1 cellular context compared by ENCODE assay signal in genomic region chr14:51774209-51774608, GRCh38.
TF ChIP-seq lines count a peak whose summit lies in the region.

No MANE protein-coding gene starts in this region.

TF ChIP-seq in HEK293, 187 proteins besides CTCF, POLR2A, EP300 and RAD21 (continued from another document):
- TF ChIP-seq, protein P1, sequence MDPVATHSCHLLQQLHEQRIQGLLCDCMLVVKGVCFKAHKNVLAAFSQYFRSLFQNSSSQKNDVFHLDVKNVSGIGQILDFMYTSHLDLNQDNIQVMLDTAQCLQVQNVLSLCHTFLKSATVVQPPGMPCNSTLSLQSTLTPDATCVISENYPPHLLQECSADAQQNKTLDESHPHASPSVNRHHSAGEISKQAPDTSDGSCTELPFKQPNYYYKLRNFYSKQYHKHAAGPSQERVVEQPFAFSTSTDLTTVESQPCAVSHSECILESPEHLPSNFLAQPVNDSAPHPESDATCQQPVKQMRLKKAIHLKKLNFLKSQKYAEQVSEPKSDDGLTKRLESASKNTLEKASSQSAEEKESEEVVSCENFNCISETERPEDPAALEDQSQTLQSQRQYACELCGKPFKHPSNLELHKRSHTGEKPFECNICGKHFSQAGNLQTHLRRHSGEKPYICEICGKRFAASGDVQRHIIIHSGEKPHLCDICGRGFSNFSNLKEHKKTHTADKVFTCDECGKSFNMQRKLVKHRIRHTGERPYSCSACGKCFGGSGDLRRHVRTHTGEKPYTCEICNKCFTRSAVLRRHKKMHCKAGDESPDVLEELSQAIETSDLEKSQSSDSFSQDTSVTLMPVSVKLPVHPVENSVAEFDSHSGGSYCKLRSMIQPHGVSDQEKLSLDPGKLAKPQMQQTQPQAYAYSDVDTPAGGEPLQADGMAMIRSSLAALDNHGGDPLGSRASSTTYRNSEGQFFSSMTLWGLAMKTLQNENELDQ (tag by site-specific recombination; IDR thresholded peaks at IDR 0.05; ENCODE audit: low read depth), result no peak
- TF ChIP-seq ZNF112 (tag by site-specific recombination; IDR thresholded peaks at IDR 0.05), result no peak
- no peak for TF ChIP-seq ZNF148 (tag by site-specific recombination; IDR thresholded peaks at IDR 0.05; ENCODE audit: borderline replicate concordance)
- TF ChIP-seq KLF7 (tag by site-specific recombination; IDR thresholded peaks at IDR 0.05; ENCODE audit: borderline replicate concordance), result 0 out of 2 replicates have a peak, but pooled peaks have one; percentile 32
- TF ChIP-seq IKZF3 (tag by site-specific recombination; IDR thresholded peaks at IDR 0.05), result no peak
- TF ChIP-seq ZNF121 (tag by site-specific recombination; IDR thresholded peaks at IDR 0.05), result no peak
- TF ChIP-seq WT1 (tag by site-specific recombination; IDR thresholded peaks at IDR 0.05), result peak; percentile 89
- TF ChIP-seq ZNF341 (tag by site-specific recombination; IDR thresholded peaks at IDR 0.05; ENCODE audit: low read depth), result peak; percentile 36; the same call in 1 of the 2 replicates
- TF ChIP-seq HIC1 (tag by site-specific recombination; IDR thresholded peaks at IDR 0.05), result no peak
- no peak for TF ChIP-seq ZNF404 (tag by site-specific recombination; IDR thresholded peaks at IDR 0.05)
- TF ChIP-seq ZFHX2 (tag by site-specific recombination; conservative IDR thresholded peaks at IDR 0.05), result peak; percentile 56
- TF ChIP-seq GLIS2 (tag by site-specific recombination; IDR thresholded peaks at IDR 0.05), result peak; percentile 51; the same call in 1 of the 2 replicates
- TF ChIP-seq ZNF48 (tag by site-specific recombination; IDR thresholded peaks at IDR 0.05), result no peak
- no peak for TF ChIP-seq ZNF529 (tag by site-specific recombination; IDR thresholded peaks at IDR 0.05; ENCODE audit: insufficient replicate concordance)
- TF ChIP-seq, protein P2, sequence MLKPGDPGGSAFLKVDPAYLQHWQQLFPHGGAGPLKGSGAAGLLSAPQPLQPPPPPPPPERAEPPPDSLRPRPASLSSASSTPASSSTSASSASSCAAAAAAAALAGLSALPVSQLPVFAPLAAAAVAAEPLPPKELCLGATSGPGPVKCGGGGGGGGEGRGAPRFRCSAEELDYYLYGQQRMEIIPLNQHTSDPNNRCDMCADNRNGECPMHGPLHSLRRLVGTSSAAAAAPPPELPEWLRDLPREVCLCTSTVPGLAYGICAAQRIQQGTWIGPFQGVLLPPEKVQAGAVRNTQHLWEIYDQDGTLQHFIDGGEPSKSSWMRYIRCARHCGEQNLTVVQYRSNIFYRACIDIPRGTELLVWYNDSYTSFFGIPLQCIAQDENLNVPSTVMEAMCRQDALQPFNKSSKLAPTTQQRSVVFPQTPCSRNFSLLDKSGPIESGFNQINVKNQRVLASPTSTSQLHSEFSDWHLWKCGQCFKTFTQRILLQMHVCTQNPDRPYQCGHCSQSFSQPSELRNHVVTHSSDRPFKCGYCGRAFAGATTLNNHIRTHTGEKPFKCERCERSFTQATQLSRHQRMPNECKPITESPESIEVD (tag by site-specific recombination; IDR thresholded peaks at IDR 0.05), result no peak
TF ChIP-seq in HEK293: peak in this region for 16.
